1 cellular context compared by ENCODE assay signal in genomic region chr10:110042891-110043290, GRCh38.
TF ChIP-seq lines count a peak whose summit lies in the region.

No MANE protein-coding gene starts in this region.

TF ChIP-seq in HepG2, 621 proteins besides CTCF, POLR2A, EP300 and RAD21 (continued from another document):
- TF ChIP-seq, protein P1, sequence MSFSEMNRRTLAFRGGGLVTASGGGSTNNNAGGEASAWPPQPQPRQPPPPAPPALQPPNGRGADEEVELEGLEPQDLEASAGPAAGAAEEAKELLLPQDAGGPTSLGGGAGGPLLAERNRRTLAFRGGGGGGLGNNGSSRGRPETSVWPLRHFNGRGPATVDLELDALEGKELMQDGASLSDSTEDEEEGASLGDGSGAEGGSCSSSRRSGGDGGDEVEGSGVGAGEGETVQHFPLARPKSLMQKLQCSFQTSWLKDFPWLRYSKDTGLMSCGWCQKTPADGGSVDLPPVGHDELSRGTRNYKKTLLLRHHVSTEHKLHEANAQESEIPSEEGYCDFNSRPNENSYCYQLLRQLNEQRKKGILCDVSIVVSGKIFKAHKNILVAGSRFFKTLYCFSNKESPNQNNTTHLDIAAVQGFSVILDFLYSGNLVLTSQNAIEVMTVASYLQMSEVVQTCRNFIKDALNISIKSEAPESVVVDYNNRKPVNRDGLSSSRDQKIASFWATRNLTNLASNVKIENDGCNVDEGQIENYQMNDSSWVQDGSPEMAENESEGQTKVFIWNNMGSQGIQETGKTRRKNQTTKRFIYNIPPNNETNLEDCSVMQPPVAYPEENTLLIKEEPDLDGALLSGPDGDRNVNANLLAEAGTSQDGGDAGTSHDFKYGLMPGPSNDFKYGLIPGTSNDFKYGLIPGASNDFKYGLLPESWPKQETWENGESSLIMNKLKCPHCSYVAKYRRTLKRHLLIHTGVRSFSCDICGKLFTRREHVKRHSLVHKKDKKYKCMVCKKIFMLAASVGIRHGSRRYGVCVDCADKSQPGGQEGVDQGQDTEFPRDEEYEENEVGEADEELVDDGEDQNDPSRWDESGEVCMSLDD (CRISPR knock-in tag; IDR thresholded peaks at IDR 0.05; ENCODE audit: borderline replicate concordance) = no peak
- TF ChIP-seq ZNF331 (CRISPR knock-in tag; IDR thresholded peaks at IDR 0.05) = 0 out of 2 replicates have a peak, but pooled peaks have one; percentile 17
- 0 out of 2 replicates have a peak, but pooled peaks have one; percentile 38 for TF ChIP-seq ZNF644 (CRISPR knock-in tag; IDR thresholded peaks at IDR 0.05; ENCODE audit: low read depth)
- no peak for TF ChIP-seq ZSCAN12 (CRISPR knock-in tag; IDR thresholded peaks at IDR 0.05)
- no peak for TF ChIP-seq MED1 (CRISPR knock-in tag; IDR thresholded peaks at IDR 0.05)
- no peak for TF ChIP-seq FOXA1 (IDR thresholded peaks at IDR 0.05)
- TF ChIP-seq FOXA1 (CRISPR knock-in tag; IDR thresholded peaks at IDR 0.05) = no peak
- TF ChIP-seq MIXL1 (CRISPR knock-in tag; IDR thresholded peaks at IDR 0.05) = 0 out of 2 replicates have a peak, but pooled peaks have one; percentile 43
- TF ChIP-seq SAP130 (CRISPR knock-in tag; IDR thresholded peaks at IDR 0.05; ENCODE audit: low read depth) = 0 out of 2 replicates have a peak, but pooled peaks have one; percentile 12
- peak; percentile 55; the same call in 1 of the 2 replicates for TF ChIP-seq HOMEZ (CRISPR knock-in tag; IDR thresholded peaks at IDR 0.05; ENCODE audit: low read depth)
